Comparison of ENCODE assay signal across 1 cellular context in the genomic region with DNA sequence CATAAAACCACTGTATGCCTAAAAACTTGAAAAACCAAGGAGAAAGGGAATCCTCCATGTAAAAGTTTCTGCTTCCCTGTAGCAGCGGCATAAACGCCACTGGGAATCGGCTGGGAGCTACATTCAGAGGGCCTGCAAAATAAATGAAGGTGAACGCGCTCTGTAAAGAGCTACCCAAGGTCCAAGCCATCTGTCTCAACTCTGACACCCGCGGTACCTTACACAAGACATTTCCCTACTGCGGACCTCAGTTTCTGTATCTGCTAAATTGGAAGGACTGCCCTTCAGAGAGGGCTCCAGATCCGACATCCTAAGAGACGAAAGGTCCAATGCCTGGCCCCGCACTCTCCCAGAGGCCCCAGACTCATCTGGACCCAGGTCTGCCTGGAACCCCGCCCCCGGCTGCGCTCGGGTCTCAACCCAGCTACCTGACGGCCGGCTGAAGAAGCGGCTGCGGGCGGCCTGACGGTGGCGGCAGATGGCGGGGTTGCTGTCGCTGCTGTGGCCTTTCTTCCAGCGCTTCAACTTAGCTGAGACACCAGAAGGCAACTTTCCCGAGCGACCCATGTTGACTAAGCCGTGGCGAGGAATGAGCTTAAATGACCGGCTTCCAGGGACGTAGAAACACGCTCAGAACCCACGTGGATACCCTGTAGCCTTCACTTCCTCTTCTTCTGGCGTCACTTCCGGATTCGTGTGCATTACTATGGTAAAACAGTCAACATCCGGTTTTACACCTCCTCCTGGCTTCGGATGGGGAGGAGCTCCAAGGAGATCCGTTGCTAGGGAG.
TF ChIP-seq lines count a peak whose summit lies in the region.

A gene with protein sequence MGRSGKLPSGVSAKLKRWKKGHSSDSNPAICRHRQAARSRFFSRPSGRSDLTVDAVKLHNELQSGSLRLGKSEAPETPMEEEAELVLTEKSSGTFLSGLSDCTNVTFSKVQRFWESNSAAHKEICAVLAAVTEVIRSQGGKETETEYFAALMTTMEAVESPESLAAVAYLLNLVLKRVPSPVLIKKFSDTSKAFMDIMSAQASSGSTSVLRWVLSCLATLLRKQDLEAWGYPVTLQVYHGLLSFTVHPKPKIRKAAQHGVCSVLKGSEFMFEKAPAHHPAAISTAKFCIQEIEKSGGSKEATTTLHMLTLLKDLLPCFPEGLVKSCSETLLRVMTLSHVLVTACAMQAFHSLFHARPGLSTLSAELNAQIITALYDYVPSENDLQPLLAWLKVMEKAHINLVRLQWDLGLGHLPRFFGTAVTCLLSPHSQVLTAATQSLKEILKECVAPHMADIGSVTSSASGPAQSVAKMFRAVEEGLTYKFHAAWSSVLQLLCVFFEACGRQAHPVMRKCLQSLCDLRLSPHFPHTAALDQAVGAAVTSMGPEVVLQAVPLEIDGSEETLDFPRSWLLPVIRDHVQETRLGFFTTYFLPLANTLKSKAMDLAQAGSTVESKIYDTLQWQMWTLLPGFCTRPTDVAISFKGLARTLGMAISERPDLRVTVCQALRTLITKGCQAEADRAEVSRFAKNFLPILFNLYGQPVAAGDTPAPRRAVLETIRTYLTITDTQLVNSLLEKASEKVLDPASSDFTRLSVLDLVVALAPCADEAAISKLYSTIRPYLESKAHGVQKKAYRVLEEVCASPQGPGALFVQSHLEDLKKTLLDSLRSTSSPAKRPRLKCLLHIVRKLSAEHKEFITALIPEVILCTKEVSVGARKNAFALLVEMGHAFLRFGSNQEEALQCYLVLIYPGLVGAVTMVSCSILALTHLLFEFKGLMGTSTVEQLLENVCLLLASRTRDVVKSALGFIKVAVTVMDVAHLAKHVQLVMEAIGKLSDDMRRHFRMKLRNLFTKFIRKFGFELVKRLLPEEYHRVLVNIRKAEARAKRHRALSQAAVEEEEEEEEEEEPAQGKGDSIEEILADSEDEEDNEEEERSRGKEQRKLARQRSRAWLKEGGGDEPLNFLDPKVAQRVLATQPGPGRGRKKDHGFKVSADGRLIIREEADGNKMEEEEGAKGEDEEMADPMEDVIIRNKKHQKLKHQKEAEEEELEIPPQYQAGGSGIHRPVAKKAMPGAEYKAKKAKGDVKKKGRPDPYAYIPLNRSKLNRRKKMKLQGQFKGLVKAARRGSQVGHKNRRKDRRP (N-terminal part only) (minus strand): TSS at position 676 of the 790 bp plus-strand sequence. CDS start 109 bp downstream, at position 567.

TF ChIP-seq in GM12878, 131 proteins besides CTCF, POLR2A, EP300 and RAD21 (continued from another document and continues in another):
- TF ChIP-seq, protein P1, sequence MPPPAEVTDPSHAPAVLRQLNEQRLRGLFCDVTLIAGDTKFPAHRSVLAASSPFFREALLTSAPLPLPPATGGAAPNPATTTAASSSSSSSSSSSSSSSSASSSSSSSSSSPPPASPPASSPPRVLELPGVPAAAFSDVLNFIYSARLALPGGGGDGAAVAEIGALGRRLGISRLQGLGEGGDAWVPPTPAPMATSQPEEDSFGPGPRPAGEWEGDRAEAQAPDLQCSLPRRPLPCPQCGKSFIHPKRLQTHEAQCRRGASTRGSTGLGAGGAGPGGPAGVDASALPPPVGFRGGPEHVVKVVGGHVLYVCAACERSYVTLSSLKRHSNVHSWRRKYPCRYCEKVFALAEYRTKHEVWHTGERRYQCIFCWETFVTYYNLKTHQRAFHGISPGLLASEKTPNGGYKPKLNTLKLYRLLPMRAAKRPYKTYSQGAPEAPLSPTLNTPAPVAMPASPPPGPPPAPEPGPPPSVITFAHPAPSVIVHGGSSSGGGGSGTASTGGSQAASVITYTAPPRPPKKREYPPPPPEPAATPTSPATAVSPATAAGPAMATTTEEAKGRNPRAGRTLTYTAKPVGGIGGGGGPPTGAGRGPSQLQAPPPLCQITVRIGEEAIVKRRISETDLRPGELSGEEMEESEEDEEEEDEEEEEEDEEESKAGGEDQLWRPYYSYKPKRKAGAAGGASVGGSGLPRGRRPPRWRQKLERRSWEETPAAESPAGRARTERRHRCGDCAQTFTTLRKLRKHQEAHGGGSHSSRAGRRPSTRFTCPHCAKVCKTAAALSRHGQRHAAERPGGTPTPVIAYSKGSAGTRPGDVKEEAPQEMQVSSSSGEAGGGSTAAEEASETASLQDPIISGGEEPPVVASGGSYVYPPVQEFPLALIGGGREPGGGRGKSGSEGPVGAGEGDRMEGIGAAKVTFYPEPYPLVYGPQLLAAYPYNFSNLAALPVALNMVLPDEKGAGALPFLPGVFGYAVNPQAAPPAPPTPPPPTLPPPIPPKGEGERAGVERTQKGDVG (CRISPR knock-in tag; IDR thresholded peaks at IDR 0.05), result no peak
- TF ChIP-seq YBX1 (IDR thresholded peaks at IDR 0.05) (no peak), CHD2 (IDR thresholded peaks at IDR 0.05; ENCODE audit: borderline replicate concordance, low read depth, low read length) (no peak), POLR2AphosphoS5 (IDR thresholded peaks at IDR 0.05; ENCODE audit: low read length) (peak; percentile 94), NFYA (IDR thresholded peaks at IDR 0.05; ENCODE audit: borderline replicate concordance, low read depth, low read length) (no peak), LARP7 (IDR thresholded peaks at IDR 0.05) (no peak), FOXK2 (IDR thresholded peaks at IDR 0.05) (peak; percentile 87), HDAC6 (IDR thresholded peaks at IDR 0.05; ENCODE audit: unreplicated experiment) (no peak), TAF1 (IDR thresholded peaks at IDR 0.05; ENCODE audit: borderline replicate concordance, low read depth, low read length) (peak; percentile 68; the same call in 1 of the 2 replicates), HDAC2 (IDR thresholded peaks at IDR 0.05) (no peak), TCF3 (IDR thresholded peaks at IDR 0.05; ENCODE audit: borderline replicate concordance, insufficient read depth, low read depth, low read length) (no peak), SREBF2 (IDR thresholded peaks at IDR 0.05; ENCODE audit: low read length) (no peak), ZSCAN29 (IDR thresholded peaks at IDR 0.05) (no peak), ZNF274 (IDR thresholded peaks at IDR 0.05; ENCODE audit: insufficient read depth, insufficient read length) (no peak), STAT3 (IDR thresholded peaks at IDR 0.05; ENCODE audit: low read depth, low read length) (no peak), ZNF207 (IDR thresholded peaks at IDR 0.05; ENCODE audit: borderline replicate concordance) (no peak), ZNF384 (IDR thresholded peaks at IDR 0.05; ENCODE audit: borderline replicate concordance, low read depth, low read length) (no peak), ZZZ3 (IDR thresholded peaks at IDR 0.05; ENCODE audit: control insufficient read depth, insufficient read length, low read depth) (no peak), SMAD1 (IDR thresholded peaks at IDR 0.05; ENCODE audit: low read depth, partially characterized antibody) (no peak), FOS (IDR thresholded peaks at IDR 0.05; ENCODE audit: borderline replicate concordance, extremely low read depth, insufficient read length) (no peak), RUNX3 (IDR thresholded peaks at IDR 0.05; ENCODE audit: low read length) (no peak; the same call in 1 of the 2 replicates), MYC (IDR thresholded peaks at IDR 0.05; ENCODE audit: insufficient read depth, insufficient read length, insufficient replicate concordance, low read length, severe bottlenecking) (peak; percentile 78), TCF12 (IDR thresholded peaks at IDR 0.05; ENCODE audit: low read depth, low read length) (no peak), RCOR1 (conservative IDR thresholded peaks at IDR 0.05; ENCODE audit: low read depth, low read length) (no peak), WRNIP1 (IDR thresholded peaks at IDR 0.05; ENCODE audit: borderline replicate concordance, low read depth, low read length) (no peak), SP1 (IDR thresholded peaks at IDR 0.05; ENCODE audit: low read depth, low read length) (no peak), CREB1 (IDR thresholded peaks at IDR 0.05; ENCODE audit: low read depth) (peak; percentile 98), ZNF24 (IDR thresholded peaks at IDR 0.05) (no peak), ZNF622 (IDR thresholded peaks at IDR 0.05) (no peak), ASH2L (IDR thresholded peaks at IDR 0.05; ENCODE audit: borderline replicate concordance, low read depth) (no peak)
- TF ChIP-seq, protein P2, sequence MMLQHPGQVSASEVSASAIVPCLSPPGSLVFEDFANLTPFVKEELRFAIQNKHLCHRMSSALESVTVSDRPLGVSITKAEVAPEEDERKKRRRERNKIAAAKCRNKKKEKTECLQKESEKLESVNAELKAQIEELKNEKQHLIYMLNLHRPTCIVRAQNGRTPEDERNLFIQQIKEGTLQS (IDR thresholded peaks at IDR 0.05; ENCODE audit: borderline replicate concordance, extremely low read depth, low read depth, low read length), result 0 out of 2 replicates have a peak, but pooled peaks have one; percentile 10
- TF ChIP-seq, protein P3, sequence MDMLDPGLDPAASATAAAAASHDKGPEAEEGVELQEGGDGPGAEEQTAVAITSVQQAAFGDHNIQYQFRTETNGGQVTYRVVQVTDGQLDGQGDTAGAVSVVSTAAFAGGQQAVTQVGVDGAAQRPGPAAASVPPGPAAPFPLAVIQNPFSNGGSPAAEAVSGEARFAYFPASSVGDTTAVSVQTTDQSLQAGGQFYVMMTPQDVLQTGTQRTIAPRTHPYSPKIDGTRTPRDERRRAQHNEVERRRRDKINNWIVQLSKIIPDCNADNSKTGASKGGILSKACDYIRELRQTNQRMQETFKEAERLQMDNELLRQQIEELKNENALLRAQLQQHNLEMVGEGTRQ (IDR thresholded peaks at IDR 0.05; ENCODE audit: borderline replicate concordance, low read depth, low read length), result no peak; the same call in 1 of the 2 replicates
- TF ChIP-seq, protein P4, sequence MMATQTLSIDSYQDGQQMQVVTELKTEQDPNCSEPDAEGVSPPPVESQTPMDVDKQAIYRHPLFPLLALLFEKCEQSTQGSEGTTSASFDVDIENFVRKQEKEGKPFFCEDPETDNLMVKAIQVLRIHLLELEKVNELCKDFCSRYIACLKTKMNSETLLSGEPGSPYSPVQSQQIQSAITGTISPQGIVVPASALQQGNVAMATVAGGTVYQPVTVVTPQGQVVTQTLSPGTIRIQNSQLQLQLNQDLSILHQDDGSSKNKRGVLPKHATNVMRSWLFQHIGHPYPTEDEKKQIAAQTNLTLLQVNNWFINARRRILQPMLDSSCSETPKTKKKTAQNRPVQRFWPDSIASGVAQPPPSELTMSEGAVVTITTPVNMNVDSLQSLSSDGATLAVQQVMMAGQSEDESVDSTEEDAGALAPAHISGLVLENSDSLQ (IDR thresholded peaks at IDR 0.05), result no peak
- TF ChIP-seq, protein P5, sequence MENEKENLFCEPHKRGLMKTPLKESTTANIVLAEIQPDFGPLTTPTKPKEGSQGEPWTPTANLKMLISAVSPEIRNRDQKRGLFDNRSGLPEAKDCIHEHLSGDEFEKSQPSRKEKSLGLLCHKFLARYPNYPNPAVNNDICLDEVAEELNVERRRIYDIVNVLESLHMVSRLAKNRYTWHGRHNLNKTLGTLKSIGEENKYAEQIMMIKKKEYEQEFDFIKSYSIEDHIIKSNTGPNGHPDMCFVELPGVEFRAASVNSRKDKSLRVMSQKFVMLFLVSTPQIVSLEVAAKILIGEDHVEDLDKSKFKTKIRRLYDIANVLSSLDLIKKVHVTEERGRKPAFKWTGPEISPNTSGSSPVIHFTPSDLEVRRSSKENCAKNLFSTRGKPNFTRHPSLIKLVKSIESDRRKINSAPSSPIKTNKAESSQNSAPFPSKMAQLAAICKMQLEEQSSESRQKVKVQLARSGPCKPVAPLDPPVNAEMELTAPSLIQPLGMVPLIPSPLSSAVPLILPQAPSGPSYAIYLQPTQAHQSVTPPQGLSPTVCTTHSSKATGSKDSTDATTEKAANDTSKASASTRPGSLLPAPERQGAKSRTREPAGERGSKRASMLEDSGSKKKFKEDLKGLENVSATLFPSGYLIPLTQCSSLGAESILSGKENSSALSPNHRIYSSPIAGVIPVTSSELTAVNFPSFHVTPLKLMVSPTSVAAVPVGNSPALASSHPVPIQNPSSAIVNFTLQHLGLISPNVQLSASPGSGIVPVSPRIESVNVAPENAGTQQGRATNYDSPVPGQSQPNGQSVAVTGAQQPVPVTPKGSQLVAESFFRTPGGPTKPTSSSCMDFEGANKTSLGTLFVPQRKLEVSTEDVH (IDR thresholded peaks at IDR 0.05; ENCODE audit: low read depth, partially characterized antibody), result peak; percentile 82
- TF ChIP-seq, protein P6, sequence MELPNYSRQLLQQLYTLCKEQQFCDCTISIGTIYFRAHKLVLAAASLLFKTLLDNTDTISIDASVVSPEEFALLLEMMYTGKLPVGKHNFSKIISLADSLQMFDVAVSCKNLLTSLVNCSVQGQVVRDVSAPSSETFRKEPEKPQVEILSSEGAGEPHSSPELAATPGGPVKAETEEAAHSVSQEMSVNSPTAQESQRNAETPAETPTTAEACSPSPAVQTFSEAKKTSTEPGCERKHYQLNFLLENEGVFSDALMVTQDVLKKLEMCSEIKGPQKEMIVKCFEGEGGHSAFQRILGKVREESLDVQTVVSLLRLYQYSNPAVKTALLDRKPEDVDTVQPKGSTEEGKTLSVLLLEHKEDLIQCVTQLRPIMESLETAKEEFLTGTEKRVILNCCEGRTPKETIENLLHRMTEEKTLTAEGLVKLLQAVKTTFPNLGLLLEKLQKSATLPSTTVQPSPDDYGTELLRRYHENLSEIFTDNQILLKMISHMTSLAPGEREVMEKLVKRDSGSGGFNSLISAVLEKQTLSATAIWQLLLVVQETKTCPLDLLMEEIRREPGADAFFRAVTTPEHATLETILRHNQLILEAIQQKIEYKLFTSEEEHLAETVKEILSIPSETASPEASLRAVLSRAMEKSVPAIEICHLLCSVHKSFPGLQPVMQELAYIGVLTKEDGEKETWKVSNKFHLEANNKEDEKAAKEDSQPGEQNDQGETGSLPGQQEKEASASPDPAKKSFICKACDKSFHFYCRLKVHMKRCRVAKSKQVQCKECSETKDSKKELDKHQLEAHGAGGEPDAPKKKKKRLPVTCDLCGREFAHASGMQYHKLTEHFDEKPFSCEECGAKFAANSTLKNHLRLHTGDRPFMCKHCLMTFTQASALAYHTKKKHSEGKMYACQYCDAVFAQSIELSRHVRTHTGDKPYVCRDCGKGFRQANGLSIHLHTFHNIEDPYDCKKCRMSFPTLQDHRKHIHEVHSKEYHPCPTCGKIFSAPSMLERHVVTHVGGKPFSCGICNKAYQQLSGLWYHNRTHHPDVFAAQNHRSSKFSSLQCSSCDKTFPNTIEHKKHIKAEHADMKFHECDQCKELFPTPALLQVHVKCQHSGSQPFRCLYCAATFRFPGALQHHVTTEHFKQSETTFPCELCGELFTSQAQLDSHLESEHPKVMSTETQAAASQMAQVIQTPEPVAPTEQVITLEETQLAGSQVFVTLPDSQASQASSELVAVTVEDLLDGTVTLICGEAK (IDR thresholded peaks at IDR 0.05; ENCODE audit: borderline replicate concordance), result peak; percentile 95
- TF ChIP-seq, protein P7, sequence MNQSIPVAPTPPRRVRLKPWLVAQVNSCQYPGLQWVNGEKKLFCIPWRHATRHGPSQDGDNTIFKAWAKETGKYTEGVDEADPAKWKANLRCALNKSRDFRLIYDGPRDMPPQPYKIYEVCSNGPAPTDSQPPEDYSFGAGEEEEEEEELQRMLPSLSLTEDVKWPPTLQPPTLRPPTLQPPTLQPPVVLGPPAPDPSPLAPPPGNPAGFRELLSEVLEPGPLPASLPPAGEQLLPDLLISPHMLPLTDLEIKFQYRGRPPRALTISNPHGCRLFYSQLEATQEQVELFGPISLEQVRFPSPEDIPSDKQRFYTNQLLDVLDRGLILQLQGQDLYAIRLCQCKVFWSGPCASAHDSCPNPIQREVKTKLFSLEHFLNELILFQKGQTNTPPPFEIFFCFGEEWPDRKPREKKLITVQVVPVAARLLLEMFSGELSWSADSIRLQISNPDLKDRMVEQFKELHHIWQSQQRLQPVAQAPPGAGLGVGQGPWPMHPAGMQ (IDR thresholded peaks at IDR 0.05; ENCODE audit: borderline replicate concordance), result no peak
